14 cellular contexts compared by ENCODE assay signal in the genomic region with DNA sequence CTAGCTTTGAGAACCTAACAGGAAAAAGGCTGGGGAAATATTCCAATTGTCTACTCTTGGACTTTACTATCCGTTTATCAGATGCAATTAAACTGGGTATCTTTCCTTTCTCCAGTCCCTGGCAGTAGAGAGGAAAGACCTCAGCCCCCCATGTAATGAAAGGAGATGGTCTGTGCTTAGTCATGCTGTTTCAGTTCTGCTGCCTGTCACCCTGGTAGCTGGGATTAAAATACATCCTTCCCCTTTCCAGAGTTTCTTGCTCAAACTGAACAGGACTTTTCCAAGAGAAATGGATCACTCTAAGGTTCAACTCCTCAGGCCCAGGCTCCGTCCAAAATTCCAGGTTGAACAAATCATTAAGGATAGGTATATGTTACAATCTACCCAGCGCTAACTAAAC.
DNase-seq lines count a peak whose midpoint lies in the region; ATAC-seq and TF ChIP-seq lines count a peak whose summit lies in the region.
"Had no signal": no experiment of that assay in that cellular context is flagged by ENCODE, and none has a peak within 500 bp of the region (broad histone marks: within the 10 kb centered on the region; RNA-seq: fewer than 3 reads in every experiment).

No MANE protein-coding gene starts in this region.

- no peak for DNase-seq in CD4-positive, alpha-beta memory T cell
- DNase-seq in activated naive CD8-positive, alpha-beta T cell treated with anti-CD3 and anti-CD28 coated beads, Interleukin-2, amount 50 U/mL, for 24 hours = no peak
- DNase-seq in DMS53 treated with DMSO at 0.1 percent for 48 hours (lab: John Stamatoyannopoulos, UW; ENCODE audit: unreplicated experiment) = no peak
- no peak for DNase-seq in SKM-1 (lab: John Stamatoyannopoulos, UW; ENCODE audit: unreplicated experiment)
- DNase-seq: activated CD4-positive, CD25-positive, alpha-beta regulatory T cell treated with anti-CD3 and anti-CD28 coated beads, Interleukin-2, amount 50 U/mL, for 72 hours; endodermal cell; foreskin melanocyte; NCI-H1930; retina had no signal

- H3K4me3 ChIP-seq in CD4-positive, alpha-beta memory T cell (ENCODE audit: low read length in 2 of 2) = no peak overlapping the region
- no peak overlapping the region for H3K4me3 ChIP-seq in KMS-11 (IDR thresholded peaks at IDR 0.05; ENCODE audit: insufficient read depth, low read depth, low read length)
- peak overlapping the region; percentile 33 to 47 for H3K4me3 ChIP-seq in neutrophil (ENCODE audit: low read depth in 1 of 2, low read length in 1 of 2)

- peaks cover 43% of the 10 kb centered on the region for H3K4me1 ChIP-seq in CD4-positive, alpha-beta memory T cell (ENCODE audit: insufficient read depth, low read length)
- peaks cover 88% of the 10 kb centered on the region for H3K4me1 ChIP-seq in KMS-11 (ENCODE audit: low read depth, poor library complexity, severe bottlenecking)
- H3K4me1 ChIP-seq in neutrophil (ENCODE audit: control insufficient read depth in 1 of 2, insufficient read depth in 1 of 2, low read depth in 1 of 2, low read length in 1 of 2) = peaks cover 99 to 100% of the 10 kb centered on the region in 2 experiments

- peak overlapping the region in 7 of 8 donors; percentile 23 to 81 (median 73) for H3K4me3 Mint-ChIP-seq in CD4-positive, alpha-beta memory T cell
- H3K4me3 Mint-ChIP-seq in activated naive CD8-positive, alpha-beta T cell treated with anti-CD3 and anti-CD28 coated beads, Interleukin-2, amount 50 U/mL, for 24 hours = no peak overlapping the region
- H3K4me3 Mint-ChIP-seq: activated T-helper 1 cell treated with anti-CD3 and anti-CD28 coated beads, Interleukin-12 subunit alpha, Interleukin-12 subunit beta, Interleukin-2, Interleukin-4 antibody, amounts not matched to agents 30 ng/mL and 10 ng/mL and 1 ng/mL, durations not matched to agents 14 hours and 24 hours and 36 hours; endodermal cell had no signal

- H3K27me3 Mint-ChIP-seq in CD4-positive, alpha-beta memory T cell = no peaks in the 10 kb centered on the region
- peaks cover 1% of the 10 kb centered on the region for H3K27me3 Mint-ChIP-seq in activated naive CD8-positive, alpha-beta T cell treated with anti-CD3 and anti-CD28 coated beads, Interleukin-2, amount 50 U/mL, for 24 hours
- H3K27me3 Mint-ChIP-seq: IgD-negative memory B cell had no signal

- TF ChIP-seq CTCF in KMS-11 (conservative IDR thresholded peaks at IDR 0.05; ENCODE audit: low read depth, low read length) (no peak), neutrophil (IDR thresholded peaks at IDR 0.05) (no peak)

- H3K9me3 ChIP-seq in CD4-positive, alpha-beta memory T cell (ENCODE audit: control insufficient read depth in 1 of 2, low read length in 2 of 2) = no peaks in the 10 kb centered on the region
- H3K9me3 ChIP-seq in neutrophil = no peaks in the 10 kb centered on the region

- H3K27me3 ChIP-seq in CD4-positive, alpha-beta memory T cell (ENCODE audit: insufficient read depth, low read length) = no peaks in the 10 kb centered on the region
- no peaks in the 10 kb centered on the region for H3K27me3 ChIP-seq in KMS-11 (ENCODE audit: insufficient read depth, low read depth)
- H3K27me3 ChIP-seq in neutrophil = no peaks in the 10 kb centered on the region

- no peak for ATAC-seq in activated naive CD8-positive, alpha-beta T cell treated with anti-CD3 and anti-CD28 coated beads, Interleukin-2, amount 50 U/mL, for 24 hours
- no peak for ATAC-seq in HG03442 (IDR thresholded peaks at IDR 0.05; ENCODE audit: unreplicated experiment)

- no peaks in the 10 kb centered on the region for H4K20me1 ChIP-seq in KMS-11 (ENCODE audit: insufficient read depth)

- CTCF ChIA-PET in CD4-positive, alpha-beta memory T cell (lab: Charles Lee; ENCODE audit: partially characterized antibody) = interaction anchor here (1.4 to 2.6 kb wide), 4 partner anchors 9 to 323 kb away, joined by 3 to 8 read pairs (median 5); no protein-coding TSS in a partner anchor

- peak overlapping the region; percentile 94 for H3K4me2 ChIP-seq in KMS-11

- peak overlapping the region; percentile 15; the same call in 1 of the 2 replicates for H2AFZ ChIP-seq in KMS-11 (ENCODE audit: low read depth)

- POLR2A ChIA-PET in CD4-positive, alpha-beta memory T cell (lab: Charles Lee; ENCODE audit: partially characterized antibody) = interaction anchor here (0.6 to 3.5 kb wide), 7 partner anchors 9 to 248 kb away, joined by 3 to 17 read pairs (median 3); partner anchors contain the start of genes KLLN and PTEN

- no peaks in the 10 kb centered on the region for H3K79me2 ChIP-seq in KMS-11 (ENCODE audit: insufficient read depth, low read depth)

- H3K4me1 Mint-ChIP-seq in CD4-positive, alpha-beta memory T cell = peaks cover 37 to 61% (median 46%) of the 10 kb centered on the region in 4 donors
- peaks cover 82% of the 10 kb centered on the region for H3K4me1 Mint-ChIP-seq in activated naive CD8-positive, alpha-beta T cell treated with anti-CD3 and anti-CD28 coated beads, Interleukin-2, amount 50 U/mL, for 24 hours

- peak overlapping the region; percentile 33 for H3K27ac ChIP-seq in CD4-positive, alpha-beta memory T cell (ENCODE audit: low read depth, low read length)
- peak overlapping the region; percentile 87 for H3K27ac ChIP-seq in KMS-11
- H3K27ac ChIP-seq in neutrophil = peak overlapping the region; percentile 95

- peak overlapping the region; percentile 17; the same call in 1 of the 2 replicates for H3K9ac ChIP-seq in KMS-11

- intact Hi-C loops in CD4-positive, alpha-beta memory T cell (cut with micrococcal nuclease) = loop anchor here (2.0 to 5.0 kb wide), 2 partner anchors 24 to 321 kb away; no protein-coding TSS in a partner anchor

- peak overlapping the region; percentile 72 to 95 (median 89) for H3K27ac Mint-ChIP-seq in CD4-positive, alpha-beta memory T cell
- peak overlapping the region; percentile 8 for H3K27ac Mint-ChIP-seq in activated naive CD8-positive, alpha-beta T cell treated with anti-CD3 and anti-CD28 coated beads, Interleukin-2, amount 50 U/mL, for 24 hours
- H3K27ac Mint-ChIP-seq: activated T-helper 1 cell treated with anti-CD3 and anti-CD28 coated beads, Interleukin-12 subunit alpha, Interleukin-12 subunit beta, Interleukin-2, Interleukin-4 antibody, amounts not matched to agents 30 ng/mL and 10 ng/mL and 1 ng/mL, durations not matched to agents 14 hours and 24 hours and 36 hours; endodermal cell had no signal

- H3K9me3 Mint-ChIP-seq in CD4-positive, alpha-beta memory T cell = peaks cover 0 to 2% (median 0%) of the 10 kb centered on the region in 8 donors
- peaks cover 7% of the 10 kb centered on the region for H3K9me3 Mint-ChIP-seq in activated naive CD8-positive, alpha-beta T cell treated with anti-CD3 and anti-CD28 coated beads, Interleukin-2, amount 50 U/mL, for 24 hours
- H3K9me3 Mint-ChIP-seq: activated T-helper 1 cell treated with anti-CD3 and anti-CD28 coated beads, Interleukin-12 subunit alpha, Interleukin-12 subunit beta, Interleukin-2, Interleukin-4 antibody, amounts not matched to agents 30 ng/mL and 10 ng/mL and 1 ng/mL, durations not matched to agents 14 hours and 24 hours and 36 hours; endodermal cell had no signal

- H3K36me3 ChIP-seq in CD4-positive, alpha-beta memory T cell (ENCODE audit: insufficient read depth, low read length) = no peaks in the 10 kb centered on the region
- H3K36me3 ChIP-seq in KMS-11 (ENCODE audit: insufficient read depth) (no peaks in the 10 kb centered on the region), neutrophil (no peaks in the 10 kb centered on the region)

- H3K36me3 Mint-ChIP-seq in CD4-positive, alpha-beta memory T cell = no peaks in the 10 kb centered on the region
- peaks cover 2% of the 10 kb centered on the region for H3K36me3 Mint-ChIP-seq in activated naive CD8-positive, alpha-beta T cell treated with anti-CD3 and anti-CD28 coated beads, Interleukin-2, amount 50 U/mL, for 24 hours (ENCODE audit: low read depth)
- H3K36me3 Mint-ChIP-seq: IgD-negative memory B cell had no signal

Comparison
In these comparisons a context has a peak if more than half of its experiments do, and no peak if none do; other contexts are left out.
1. H3K27ac ChIP-seq: peak in every context shown above with its lines; median percentile 95 in neutrophil; 87 in KMS-11; 33 in CD4-positive, alpha-beta memory T cell.
2. H3K4me3 ChIP-seq: peak in neutrophil (2 of 2); none in CD4-positive, alpha-beta memory T cell (0 of 2) and KMS-11 (single experiment).